ENCODE assay signal across 1 cellular context in genomic region chr14:92153581-92153980, GRCh38.
TF ChIP-seq lines count a peak whose summit lies in the region.

No MANE protein-coding gene starts in this region.

TF ChIP-seq in GM23338, 12 proteins besides CTCF, POLR2A, EP300 and RAD21 (continued from another document):
- no peak for TF ChIP-seq ZNF462 (CRISPR knock-in tag; IDR thresholded peaks at IDR 0.05)
- no peak for TF ChIP-seq EZH2phosphoT487 (IDR thresholded peaks at IDR 0.05; ENCODE audit: unreplicated experiment)
- TF ChIP-seq ETS1 (IDR thresholded peaks at IDR 0.05) = no peak
- no peak for TF ChIP-seq CREB1 (CRISPR knock-in tag; IDR thresholded peaks at IDR 0.05; ENCODE audit: low read depth)
- TF ChIP-seq EZH2 (IDR thresholded peaks at IDR 0.05; ENCODE audit: low read depth, unreplicated experiment) = no peak
- no peak for TF ChIP-seq JUNB (IDR thresholded peaks at IDR 0.05; ENCODE audit: unreplicated experiment)
- TF ChIP-seq POLR2AphosphoS5 (IDR thresholded peaks at IDR 0.05; ENCODE audit: low read depth) = no peak
- no peak for TF ChIP-seq STAT1 (IDR thresholded peaks at IDR 0.05; ENCODE audit: unreplicated experiment)
